In the genomic region with DNA sequence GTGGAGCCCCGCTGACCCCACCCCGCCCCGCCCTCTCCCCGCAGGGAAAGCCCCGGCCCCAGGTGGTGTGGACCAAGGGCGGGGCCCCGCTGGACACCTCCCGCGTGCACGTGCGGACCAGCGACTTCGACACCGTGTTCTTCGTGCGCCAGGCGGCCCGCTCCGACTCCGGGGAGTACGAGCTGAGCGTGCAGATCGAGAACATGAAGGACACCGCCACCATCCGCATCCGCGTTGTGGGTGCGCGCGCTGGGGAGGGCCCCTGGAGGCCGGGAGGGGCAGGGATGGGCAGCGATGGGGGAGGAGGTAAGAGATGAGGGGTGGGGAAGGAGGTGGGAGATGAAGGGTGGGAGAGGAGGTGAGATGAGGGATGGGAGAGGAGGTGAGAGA, we compare ENCODE assay signal across 1 cellular context.
TF ChIP-seq lines count a peak whose summit lies in the region.

No MANE protein-coding gene starts in this region.

TF ChIP-seq in HepG2, 621 proteins besides CTCF, POLR2A, EP300 and RAD21:
- TF ChIP-seq WIZ (CRISPR knock-in tag; IDR thresholded peaks at IDR 0.05): no peak
- peak; percentile 78 for TF ChIP-seq HNRNPK (IDR thresholded peaks at IDR 0.05; ENCODE audit: low read depth, low read length, poor library complexity, severe bottlenecking)
